ENCODE assay signal across 30 cellular contexts in genomic region chr5:116045821-116046220, GRCh38. TPM values are rescaled to one million over a fixed set of nuclear protein-coding genes. Genes with fewer than 3 reads are reported as not detected.
"Had no signal": no experiment of that assay in that cellular context is flagged by ENCODE, and none has a peak within 500 bp of the region (broad histone marks: within the 10 kb centered on the region; RNA-seq: fewer than 3 reads in every experiment).

No MANE protein-coding gene starts in this region.

- H3K9ac ChIP-seq: neural progenitor cell had no signal

- H3K4me3 ChIP-seq: esophagus squamous epithelium, gastrocnemius medialis, heart left ventricle, mucosa of descending colon, neural progenitor cell, upper lobe of left lung had no signal

- H3K4me2 ChIP-seq: neural progenitor cell had no signal

- ATAC-seq: activated CD4-positive, alpha-beta T cell treated with anti-CD3 and anti-CD28 coated beads for 36 hours; activated T-cell treated with anti-CD3 and anti-CD28 coated beads, Interleukin-2, amount 50 U/mL, for 4 hours; gastrocnemius medialis; heart left ventricle; left colon; mucosa of descending colon; naive thymus-derived CD8-positive, alpha-beta T cell; sciatic nerve; stimulated activated naive B cell treated with anti-CD40 and anti-IgM and Interleukin-4, amounts not matched to agents 10 μg/mL and 1 μg/mL and 100 μg/mL, for 72 hours; WTC11 had no signal

- H3K4me1 ChIP-seq: esophagus squamous epithelium, gastrocnemius medialis, heart left ventricle, neural progenitor cell, upper lobe of left lung had no signal

- H3K27ac Mint-ChIP-seq: activated CD4-positive, alpha-beta T cell treated with anti-CD3 and anti-CD28 coated beads for 36 hours; activated naive CD8-positive, alpha-beta T cell treated with anti-CD3 and anti-CD28 coated beads for 36 hours; endodermal cell; naive thymus-derived CD8-positive, alpha-beta T cell; neural progenitor cell; stimulated activated naive B cell treated with anti-CD40 and anti-IgM and Interleukin-4, amounts not matched to agents 10 μg/mL and 1 μg/mL and 100 μg/mL, for 72 hours; WTC11 had no signal

- H3K9me3 ChIP-seq: esophagus squamous epithelium, gastrocnemius medialis, heart left ventricle, mucosa of descending colon, upper lobe of left lung had no signal

- H3K36me3 ChIP-seq: esophagus squamous epithelium, gastrocnemius medialis, heart left ventricle, neural progenitor cell, upper lobe of left lung had no signal

- H2AFZ ChIP-seq: neural progenitor cell had no signal

- H3K9me3 Mint-ChIP-seq: activated naive CD8-positive, alpha-beta T cell treated with anti-CD3 and anti-CD28 coated beads for 36 hours; activated T-cell treated with anti-CD3 and anti-CD28 coated beads, Interleukin-2, amount 50 U/mL, for 4 hours; endodermal cell; neural progenitor cell; stimulated activated naive B cell treated with anti-CD40 and anti-IgM and Interleukin-4, amounts not matched to agents 10 μg/mL and 1 μg/mL and 100 μg/mL, for 72 hours; WTC11 had no signal

- H3K27me3 ChIP-seq: gastrocnemius medialis, neural progenitor cell, upper lobe of left lung had no signal

- H3K27ac ChIP-seq: esophagus squamous epithelium, gastrocnemius medialis, heart left ventricle, neural progenitor cell, upper lobe of left lung had no signal

- H3K36me3 Mint-ChIP-seq: activated naive CD8-positive, alpha-beta T cell treated with anti-CD3 and anti-CD28 coated beads for 36 hours; naive thymus-derived CD8-positive, alpha-beta T cell; neural progenitor cell; stimulated activated naive B cell treated with anti-CD40 and anti-IgM and Interleukin-4, amounts not matched to agents 10 μg/mL and 1 μg/mL and 100 μg/mL, for 72 hours; WTC11 had no signal

- H3K4me1 Mint-ChIP-seq: activated CD4-positive, alpha-beta T cell treated with anti-CD3 and anti-CD28 coated beads for 36 hours; activated naive CD8-positive, alpha-beta T cell treated with anti-CD3 and anti-CD28 coated beads for 36 hours; endodermal cell; naive thymus-derived CD8-positive, alpha-beta T cell; neural progenitor cell; stimulated activated naive B cell treated with anti-CD40 and anti-IgM and Interleukin-4, amounts not matched to agents 10 μg/mL and 1 μg/mL and 100 μg/mL, for 72 hours had no signal

- H3K4me3 Mint-ChIP-seq: activated CD4-positive, alpha-beta T cell treated with anti-CD3 and anti-CD28 coated beads for 36 hours; activated naive CD8-positive, alpha-beta T cell treated with anti-CD3 and anti-CD28 coated beads for 36 hours; activated T-cell treated with anti-CD3 and anti-CD28 coated beads, Interleukin-2, amount 50 U/mL, for 4 hours; endodermal cell; naive thymus-derived CD8-positive, alpha-beta T cell; neural progenitor cell; stimulated activated naive B cell treated with anti-CD40 and anti-IgM and Interleukin-4, amounts not matched to agents 10 μg/mL and 1 μg/mL and 100 μg/mL, for 72 hours; WTC11 had no signal

- DNase-seq: activated CD4-positive, alpha-beta T cell treated with anti-CD3 and anti-CD28 coated beads for 36 hours; activated CD4-positive, alpha-beta T cell treated with anti-CD3 and anti-CD28 coated beads, Interleukin-2, amount 50 U/mL, for 4 hours; activated CD8-positive, alpha-beta memory T cell treated with anti-CD3 and anti-CD28 coated beads, Interleukin-2, amount 50 U/mL, for 48 hours; activated naive CD4-positive, alpha-beta T cell treated with Interleukin-2 at 50 U/mL for 16 hours; activated naive CD8-positive, alpha-beta T cell treated with anti-CD3 and anti-CD28 coated beads for 36 hours; activated T-cell treated with anti-CD3 and anti-CD28 coated beads, Interleukin-2, amount 50 U/mL, for 4 hours; amniotic stem cell; cerebellar nuclear complex; cortex of kidney; endodermal cell; esophagus squamous epithelium; gastrocnemius medialis; heart left ventricle; left colon; mesenchymal stem cell; mucosa of descending colon; naive thymus-derived CD8-positive, alpha-beta T cell; stimulated activated CD4-positive, alpha-beta T cell treated with anti-CD3 and anti-CD28 coated beads, Interleukin-2, amount 100 ng/mL, for 48 hours; stimulated activated CD8-positive, alpha-beta memory T cell treated with anti-CD3 and anti-CD28 coated beads, Interleukin-4, amount 100 ng/mL, for 48 hours; stimulated activated naive B cell treated with anti-CD40 and anti-IgM and Interleukin-4, amounts not matched to agents 10 μg/mL and 1 μg/mL and 100 μg/mL, for 72 hours; T-helper 1 cell; upper lobe of left lung had no signal

RNA-seq across cellular contexts. Expression of gene ARL14EPL, which starts 13.5 kb away (rescaled TPM):
- total RNA-seq: activated CD4-positive, alpha-beta T cell treated with anti-CD3 and anti-CD28 coated beads for 36 hours; activated CD8-positive, alpha-beta memory T cell treated with anti-CD3 and anti-CD28 coated beads for 36 hours; activated naive CD8-positive, alpha-beta T cell treated with anti-CD3 and anti-CD28 coated beads for 36 hours; activated T-cell treated with anti-CD3 and anti-CD28 coated beads, Interleukin-2, amount 50 U/mL, for 4 hours; endodermal cell; esophagus squamous epithelium; heart left ventricle; left colon; lower leg skin; mucosa of descending colon; naive thymus-derived CD8-positive, alpha-beta T cell; omental fat pad; posterior vena cava; sciatic nerve; subcutaneous adipose tissue; upper lobe of left lung; WTC11 had no signal
- polyA plus RNA-seq: heart left ventricle; naive thymus-derived CD8-positive, alpha-beta T cell had no signal
